8 cellular contexts compared by ENCODE assay signal in the genomic region with DNA sequence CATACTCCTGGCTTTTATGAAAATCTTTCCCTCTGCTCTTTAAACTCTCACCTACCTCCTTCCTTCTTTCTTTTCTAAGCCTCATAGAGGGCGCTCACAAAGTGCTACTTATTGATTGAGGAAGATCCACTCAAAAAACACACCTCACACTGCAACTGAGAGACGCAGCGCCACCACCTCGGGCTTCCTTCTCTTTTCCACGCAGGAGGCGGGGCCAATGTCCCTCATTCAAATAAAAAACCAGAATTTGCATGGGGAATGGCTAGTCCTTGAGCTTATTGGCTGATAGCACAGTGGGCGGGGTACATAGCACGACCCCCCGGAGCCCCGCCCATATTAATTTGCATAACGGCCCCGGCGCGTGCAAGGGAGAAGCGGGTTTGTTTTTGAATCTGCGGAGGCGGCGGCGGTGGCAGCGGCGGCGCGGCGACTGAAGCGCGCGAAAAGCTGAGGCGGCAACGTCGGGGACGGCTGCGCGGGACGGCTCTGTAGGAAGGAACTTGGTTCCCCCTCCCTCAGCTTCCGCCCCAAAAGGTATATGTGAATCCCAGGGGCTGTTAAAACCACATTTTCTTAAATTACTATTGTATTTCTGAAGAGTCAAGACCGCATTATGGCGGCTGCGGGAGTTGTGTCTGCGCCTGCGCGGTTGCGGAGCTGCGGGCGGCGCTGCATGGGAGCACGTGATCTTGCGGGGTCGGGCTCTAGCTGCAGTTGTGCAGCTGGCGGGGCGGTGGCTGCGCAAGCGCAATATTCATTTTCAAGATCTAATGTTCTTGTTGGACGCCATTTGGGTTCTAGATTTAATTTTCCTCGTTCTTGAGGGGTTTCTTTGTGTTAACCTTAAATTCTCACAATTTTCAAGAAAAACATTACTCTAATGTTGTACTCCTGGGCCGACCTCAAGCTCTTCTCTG. TPM values are rescaled to one million over a fixed set of nuclear protein-coding genes. Genes with fewer than 3 reads are reported as not detected.
A peak's percentile ranks its signal among the peaks of the same experiment; 100 is the strongest.
DNase-seq lines count a peak whose midpoint lies in the region; ATAC-seq, FAIRE-seq and TF ChIP-seq lines count a peak whose summit lies in the region.

A gene with protein sequence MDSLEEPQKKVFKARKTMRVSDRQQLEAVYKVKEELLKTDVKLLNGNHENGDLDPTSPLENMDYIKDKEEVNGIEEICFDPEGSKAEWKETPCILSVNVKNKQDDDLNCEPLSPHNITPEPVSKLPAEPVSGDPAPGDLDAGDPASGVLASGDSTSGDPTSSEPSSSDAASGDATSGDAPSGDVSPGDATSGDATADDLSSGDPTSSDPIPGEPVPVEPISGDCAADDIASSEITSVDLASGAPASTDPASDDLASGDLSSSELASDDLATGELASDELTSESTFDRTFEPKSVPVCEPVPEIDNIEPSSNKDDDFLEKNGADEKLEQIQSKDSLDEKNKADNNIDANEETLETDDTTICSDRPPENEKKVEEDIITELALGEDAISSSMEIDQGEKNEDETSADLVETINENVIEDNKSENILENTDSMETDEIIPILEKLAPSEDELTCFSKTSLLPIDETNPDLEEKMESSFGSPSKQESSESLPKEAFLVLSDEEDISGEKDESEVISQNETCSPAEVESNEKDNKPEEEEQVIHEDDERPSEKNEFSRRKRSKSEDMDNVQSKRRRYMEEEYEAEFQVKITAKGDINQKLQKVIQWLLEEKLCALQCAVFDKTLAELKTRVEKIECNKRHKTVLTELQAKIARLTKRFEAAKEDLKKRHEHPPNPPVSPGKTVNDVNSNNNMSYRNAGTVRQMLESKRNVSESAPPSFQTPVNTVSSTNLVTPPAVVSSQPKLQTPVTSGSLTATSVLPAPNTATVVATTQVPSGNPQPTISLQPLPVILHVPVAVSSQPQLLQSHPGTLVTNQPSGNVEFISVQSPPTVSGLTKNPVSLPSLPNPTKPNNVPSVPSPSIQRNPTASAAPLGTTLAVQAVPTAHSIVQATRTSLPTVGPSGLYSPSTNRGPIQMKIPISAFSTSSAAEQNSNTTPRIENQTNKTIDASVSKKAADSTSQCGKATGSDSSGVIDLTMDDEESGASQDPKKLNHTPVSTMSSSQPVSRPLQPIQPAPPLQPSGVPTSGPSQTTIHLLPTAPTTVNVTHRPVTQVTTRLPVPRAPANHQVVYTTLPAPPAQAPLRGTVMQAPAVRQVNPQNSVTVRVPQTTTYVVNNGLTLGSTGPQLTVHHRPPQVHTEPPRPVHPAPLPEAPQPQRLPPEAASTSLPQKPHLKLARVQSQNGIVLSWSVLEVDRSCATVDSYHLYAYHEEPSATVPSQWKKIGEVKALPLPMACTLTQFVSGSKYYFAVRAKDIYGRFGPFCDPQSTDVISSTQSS (plus strand): TSS at position 389 of the 917 bp plus-strand sequence. CDS start 58,234 bp downstream, outside the sequence.

- peaks cover 4% of the 10 kb centered on the region; the same call in 1 of the 2 replicates for H3K9me3 ChIP-seq in HUES64 (ENCODE audit: insufficient read depth, low read depth, low read length)
- peaks cover 34% of the 10 kb centered on the region; the same call in 1 of the 2 replicates for H3K9me3 ChIP-seq in OCI-LY7 (ENCODE audit: low read length)

- H3K9me2 ChIP-seq in OCI-LY7 (ENCODE audit: insufficient read depth, low read length): no peaks in the 10 kb centered on the region

- intact Hi-C loops in OCI-LY7 (cut with micrococcal nuclease; ENCODE audit: unreplicated experiment): loop anchor here (1.0 to 5.0 kb wide), 7 partner anchors 19 to 247 kb away; no protein-coding TSS in a partner anchor

- CTCF ChIA-PET in OCI-LY7 (lab: Charles Lee; ENCODE audit: unreplicated experiment): interaction anchor here (0.8 to 1.0 kb wide), 2 partner anchors 85 to 128 kb away, joined by 3 to 4 read pairs; no protein-coding TSS in a partner anchor

- TF ChIP-seq CTCF in D721Med (IDR thresholded peaks at IDR 0.05; ENCODE audit: insufficient read depth, missing control alignments) (peak; percentile 28), OCI-LY7 (conservative IDR thresholded peaks at IDR 0.05; ENCODE audit: low read length) (peak; percentile 75), epithelial cell of proximal tubule (conservative IDR thresholded peaks at IDR 0.05; ENCODE audit: low read depth, low read length) (peak; percentile 52)

- H3K4me3 ChIP-seq in HUES64 (ENCODE audit: low read length) (peak within 1 kb of the TSS; percentile 85), OCI-LY7 (ENCODE audit: low read depth, low read length, poor library complexity, severe bottlenecking) (peak within 1 kb of the TSS; percentile 22), epithelial cell of proximal tubule (ENCODE audit: low read depth, low read length) (peak within 1 kb of the TSS; percentile 66)

- WGBS in HUES64: 3% methylated on average over 54 of the region's 55 CpGs

- H4K20me1 ChIP-seq in OCI-LY7 (ENCODE audit: insufficient read depth, low read length): no peaks in the 10 kb centered on the region

- DNase-seq in D721Med (ENCODE audit: insufficient read length, low spot score) (no peak), OCI-LY7 (ENCODE audit: low spot score) (peak; percentile 68), epithelial cell of proximal tubule (ENCODE audit: low read depth) (peak; percentile 90), mucosa of gallbladder (ENCODE audit: low spot score) (peak; percentile 97)
- DNase-seq in activated T-cell treated with anti-CD3 and anti-CD28 coated beads, Interleukin-2, amount 50 U/mL, for 1 hour: peak; percentile 94
- peak; percentile 89 to 90 for DNase-seq in stimulated activated CD8-positive, alpha-beta memory T cell treated with anti-CD3 and anti-CD28 coated beads, Interleukin-4, amount 100 ng/mL, for 4 hours (ENCODE audit: low read depth in 2 of 2, low spot score in 1 of 2)

- H3K79me2 ChIP-seq in OCI-LY7 (ENCODE audit: insufficient read depth, low read depth, low read length): no peaks in the 10 kb centered on the region

- TSS peak; percentile 75 for BruUV-seq in OCI-LY7 (replicated peaks; lab: Mats Ljungman, UMichigan)

- H3K27ac ChIP-seq in HUES64 (ENCODE audit: low read depth, low read length): peak within 1 kb of the TSS; percentile 98
- H3K27ac ChIP-seq in OCI-LY7 (ENCODE audit: low read depth, low read length, poor library complexity, severe bottlenecking): peak within 1 kb of the TSS; percentile 51

- no peaks in the 10 kb centered on the region for H3K27me3 ChIP-seq in HUES64 (ENCODE audit: insufficient read depth, low read length)

- peak within 1 kb of the TSS; percentile 90 for H2AFZ ChIP-seq in OCI-LY7 (ENCODE audit: low read length)

- H3K9ac ChIP-seq in HUES64 (ENCODE audit: low read depth, low read length): peak within 1 kb of the TSS; percentile 96

- FAIRE-seq in D721Med (lab: Jason Lieb, UNC): no peak

- POLR2A ChIA-PET in OCI-LY7 (lab: Charles Lee): interaction anchor here (0.7 to 2.6 kb wide), 17 partner anchors 16 to 115 kb away, joined by 3 to 14 read pairs (median 3); no protein-coding TSS in a partner anchor

- peak; percentile 63 for ATAC-seq in GM21423 (IDR thresholded peaks at IDR 0.05; ENCODE audit: unreplicated experiment)

- H3K4me2 ChIP-seq in OCI-LY7 (ENCODE audit: low read length): peak within 1 kb of the TSS; percentile 45; the same call in 1 of the 2 replicates

- peaks cover 22% of the 10 kb centered on the region for H3K4me1 ChIP-seq in HUES64 (ENCODE audit: insufficient read depth, low read length)
- peaks cover 36% of the 10 kb centered on the region for H3K4me1 ChIP-seq in OCI-LY7 (ENCODE audit: insufficient read depth, low read length, poor library complexity, severe bottlenecking)

- H3K36me3 ChIP-seq in HUES64 (ENCODE audit: insufficient read depth, low read length) (peaks cover 5% of the 10 kb centered on the region; the same call in 1 of the 2 replicates), OCI-LY7 (ENCODE audit: insufficient read depth, low read length) (peaks cover 12% of the 10 kb centered on the region; the same call in 1 of the 2 replicates)

RNA-seq across cellular contexts. Expression of the gene that starts here (rescaled TPM):
- polyA plus RNA-seq in HUES64 (2013, experiment 1 of 2): 45.3 TPM
- 55.5 TPM for polyA plus RNA-seq in HUES64 (2013, experiment 2 of 2)
- 55.6 and 69.8 TPM in 2 replicates for total RNA-seq in OCI-LY7 (2014; rRNA removed; shearing (Covaris generic))
- total RNA-seq in OCI-LY7 (2022) (66.0 and 85.6 TPM in 2 replicates), epithelial cell of proximal tubule (11.9 and 21.3 TPM in 2 replicates), mucosa of gallbladder (70.6 TPM)

Comparison
In these comparisons a context has a peak if more than half of its experiments do, and no peak if none do; other contexts are left out.
1. H3K4me3 ChIP-seq: peak in every context shown above with its lines; median percentile 85 in HUES64; 66 in epithelial cell of proximal tubule; 22 in OCI-LY7.